Comparison of ENCODE assay signal across 22 cellular contexts in genomic region chr14:102202944-102203343, GRCh38.
DNase-seq lines count a peak whose midpoint lies in the region; ATAC-seq and TF ChIP-seq lines count a peak whose summit lies in the region.
"Had no signal": no experiment of that assay in that cellular context is flagged by ENCODE, and none has a peak within 500 bp of the region (broad histone marks: within the 10 kb centered on the region; RNA-seq: fewer than 3 reads in every experiment).

No MANE protein-coding gene starts in this region.

- no peak for TF ChIP-seq CTCF in OCI-LY7 (conservative IDR thresholded peaks at IDR 0.05; ENCODE audit: low read length)
- no peak for TF ChIP-seq CTCF in dorsolateral prefrontal cortex (IDR thresholded peaks at IDR 0.05 in 54 of 56, conservative IDR thresholded peaks at IDR 0.05 in 2 of 56; ENCODE audit: low read depth in 1 of 56, partially characterized antibody in 56 of 56)
- TF ChIP-seq CTCF in esophagus muscularis mucosa (IDR thresholded peaks at IDR 0.05), result no peak
- TF ChIP-seq CTCF in HFFc6 (IDR thresholded peaks at IDR 0.05), result no peak
- TF ChIP-seq CTCF in GM20000 (IDR thresholded peaks at IDR 0.05; ENCODE audit: extremely low read depth, missing control alignments), result no peak

- H3K4me1 ChIP-seq in BLaER1, result peaks cover 90% of the 10 kb centered on the region
- peaks cover 61% of the 10 kb centered on the region for H3K4me1 ChIP-seq in OCI-LY7 (ENCODE audit: insufficient read depth, low read length, poor library complexity, severe bottlenecking)
- peaks cover 0 to under 1% (median 0%) of the 10 kb centered on the region in 4 donors for H3K4me1 ChIP-seq in esophagus muscularis mucosa

- BruUV-seq in OCI-LY7 (replicated peaks; lab: Mats Ljungman, UMichigan), result no TSS peak

- H3K4me3 Mint-ChIP-seq in HFFc6, result no peak overlapping the region
- H3K4me3 Mint-ChIP-seq in activated T-helper 17 cell treated with anti-CD3 and anti-CD28 coated beads, Interleukin-2, amount 50 U/mL, for 72 hours, result no peak overlapping the region

- WGBS in esophagus muscularis mucosa, result 84% methylated on average over 3 of the region's 3 CpGs

- H3K79me2 ChIP-seq in OCI-LY7 (ENCODE audit: insufficient read depth, low read depth, low read length), result peaks cover 6% of the 10 kb centered on the region; the same call in 1 of the 2 replicates

- no peak for TF ChIP-seq EP300 in esophagus muscularis mucosa (IDR thresholded peaks at IDR 0.05)

- intact Hi-C loops in OCI-LY7 (cut with micrococcal nuclease; ENCODE audit: unreplicated experiment) (no loop called here), dorsolateral prefrontal cortex (cut with DNase I) (no loop called here), sciatic nerve (cut with DNase I) (no loop called here), esophagus muscularis mucosa (cut with DNase I) (no loop called here)

- TF ChIP-seq POLR2A in esophagus muscularis mucosa (IDR thresholded peaks at IDR 0.05; ENCODE audit: low read depth), result no peak

- no peak for ATAC-seq in sciatic nerve
- no peak for ATAC-seq in activated T-helper 17 cell treated with anti-CD3 and anti-CD28 coated beads, Interleukin-2, amount 50 U/mL, for 72 hours (replicated peaks)
- ATAC-seq: Panc1 had no signal

- H3K36me3 ChIP-seq in BLaER1, result peaks cover 57% of the 10 kb centered on the region
- peaks cover 32% of the 10 kb centered on the region; the same call in 1 of the 2 replicates for H3K36me3 ChIP-seq in OCI-LY7 (ENCODE audit: insufficient read depth, low read length)
- peaks cover 0 to 78% (median 40%) of the 10 kb centered on the region in 4 donors for H3K36me3 ChIP-seq in esophagus muscularis mucosa

- no peak overlapping the region for H3K4me3 ChIP-seq in BLaER1
- no peak overlapping the region for H3K4me3 ChIP-seq in OCI-LY7 (ENCODE audit: low read depth, low read length, poor library complexity, severe bottlenecking)
- no peak overlapping the region for H3K4me3 ChIP-seq in dorsolateral prefrontal cortex
- H3K4me3 ChIP-seq in esophagus muscularis mucosa, result no peak overlapping the region

- H3K9ac ChIP-seq in BLaER1, result no peak overlapping the region

- POLR2A ChIA-PET in OCI-LY7 (lab: Charles Lee), result interaction anchor here (0.6 kb wide), 1 partner anchor 63 kb away, joined by 4 read pairs; no protein-coding TSS in a partner anchor

- H3K27ac ChIP-seq in BLaER1 (0 out of 2 replicates have a peak overlapping the region, but pooled peaks have one; percentile 10), OCI-LY7 (ENCODE audit: low read depth, low read length, poor library complexity, severe bottlenecking) (no peak overlapping the region), dorsolateral prefrontal cortex (peak overlapping the region; percentile 30 to 100 (median 95)), esophagus muscularis mucosa (replicated peaks in 1 of 4) (no peak overlapping the region)
- H3K27ac ChIP-seq: RWPE1 had no signal

- H3K9me3 ChIP-seq in BLaER1 (no peaks in the 10 kb centered on the region), OCI-LY7 (ENCODE audit: low read length) (no peaks in the 10 kb centered on the region), esophagus muscularis mucosa (no peaks in the 10 kb centered on the region)
- H3K9me3 ChIP-seq: BE2C had no signal

- peaks cover 20% of the 10 kb centered on the region for H3K36me3 Mint-ChIP-seq in HFFc6 (ENCODE audit: low read depth)
- H3K36me3 Mint-ChIP-seq in activated T-helper 17 cell treated with anti-CD3 and anti-CD28 coated beads, Interleukin-2, amount 50 U/mL, for 72 hours (ENCODE audit: low read depth), result peaks cover 85% of the 10 kb centered on the region

- H3K4me2 ChIP-seq in BLaER1 (peak overlapping the region; percentile 98), OCI-LY7 (ENCODE audit: low read length) (peak overlapping the region; percentile 30)

- no peaks in the 10 kb centered on the region for H3K9me2 ChIP-seq in OCI-LY7 (ENCODE audit: insufficient read depth, low read length)

- H4K20me1 ChIP-seq in BLaER1 (peaks cover 96% of the 10 kb centered on the region), OCI-LY7 (ENCODE audit: insufficient read depth, low read length) (no peaks in the 10 kb centered on the region)

- no peak overlapping the region for H3K27ac Mint-ChIP-seq in HFFc6
- no peak overlapping the region for H3K27ac Mint-ChIP-seq in activated T-helper 17 cell treated with anti-CD3 and anti-CD28 coated beads, Interleukin-2, amount 50 U/mL, for 72 hours

- no peaks in the 10 kb centered on the region for H3K9me3 Mint-ChIP-seq in HFFc6
- H3K9me3 Mint-ChIP-seq in activated T-helper 17 cell treated with anti-CD3 and anti-CD28 coated beads, Interleukin-2, amount 50 U/mL, for 72 hours, result no peaks in the 10 kb centered on the region
- H3K9me3 Mint-ChIP-seq: CD4-positive, CD25-positive, alpha-beta regulatory T cell had no signal

- H3K27me3 ChIP-seq in BLaER1 (no peaks in the 10 kb centered on the region), dorsolateral prefrontal cortex (no peaks in the 10 kb centered on the region), esophagus muscularis mucosa (no peaks in the 10 kb centered on the region)
- H3K27me3 ChIP-seq: BE2C had no signal

- peak; percentile 27 for DNase-seq in OCI-LY7 (ENCODE audit: low spot score)
- no peak for DNase-seq in dorsolateral prefrontal cortex
- peak; percentile 18 for DNase-seq in sciatic nerve (ENCODE audit: low spot score)
- DNase-seq in esophagus muscularis mucosa (ENCODE audit: extremely low spot score), result no peak
- no peak for DNase-seq in HFFc6
- no peak for DNase-seq in GM20000 (ENCODE audit: low spot score)
- DNase-seq: 8988T; ACHN; CD4-positive, CD25-positive, alpha-beta regulatory T cell; IMR-90; KG1; MM.1S; NCI-H2029; NCI-H446; NCI-H524 treated with DMSO at 0.1 percent for 48 hours; NK-92 treated with Interleukin-12 subunit alpha and Interleukin-12 subunit beta, amount 100 ng/mL, for 24 hours; SHP77 had no signal

- H3K27me3 Mint-ChIP-seq in HFFc6 (ENCODE audit: insufficient read depth), result no peaks in the 10 kb centered on the region; the same call in 1 of the 2 replicates
- no peaks in the 10 kb centered on the region for H3K27me3 Mint-ChIP-seq in activated T-helper 17 cell treated with anti-CD3 and anti-CD28 coated beads, Interleukin-2, amount 50 U/mL, for 72 hours
- H3K27me3 Mint-ChIP-seq: CD4-positive, CD25-positive, alpha-beta regulatory T cell had no signal

- H2AFZ ChIP-seq in OCI-LY7 (ENCODE audit: low read length), result no peak overlapping the region

- H3K4me1 Mint-ChIP-seq in HFFc6 (ENCODE audit: low read depth), result no peaks in the 10 kb centered on the region; the same call in 1 of the 2 replicates
- H3K4me1 Mint-ChIP-seq in activated T-helper 17 cell treated with anti-CD3 and anti-CD28 coated beads, Interleukin-2, amount 50 U/mL, for 72 hours, result peaks cover 50% of the 10 kb centered on the region

- CTCF ChIA-PET in OCI-LY7 (lab: Charles Lee; ENCODE audit: unreplicated experiment), result no interaction called here

Comparison
In these comparisons a context has a peak if more than half of its experiments do, and no peak if none do; other contexts are left out.
1. H3K27ac ChIP-seq: peak in BLaER1 (single experiment) and dorsolateral prefrontal cortex (59 of 59); none in OCI-LY7 (single experiment) and esophagus muscularis mucosa (0 of 4).
2. DNase-seq: peak in OCI-LY7 (single experiment) and sciatic nerve (single experiment); none in dorsolateral prefrontal cortex (0 of 10), esophagus muscularis mucosa (single experiment), HFFc6 (single experiment) and GM20000 (single experiment).